Comparison of ENCODE assay signal across 9 cellular contexts in genomic region chr11:45899448-45900174, GRCh38. TPM values are rescaled to one million over a fixed set of nuclear protein-coding genes. Genes with fewer than 3 reads are reported as not detected.
A peak's percentile ranks its signal among the peaks of the same experiment; 100 is the strongest.
DNase-seq lines count a peak whose midpoint lies in the region; ATAC-seq and TF ChIP-seq lines count a peak whose summit lies in the region.
"Had no signal": no experiment of that assay in that cellular context is flagged by ENCODE, and none has a peak within 500 bp of the region (broad histone marks: within the 10 kb centered on the region; RNA-seq: fewer than 3 reads in every experiment).

No MANE protein-coding gene starts in this region.

- peaks cover 19 to 20% of the 10 kb centered on the region in 2 donors for H3K27me3 Mint-ChIP-seq in CD4-positive, alpha-beta memory T cell
- H3K27me3 Mint-ChIP-seq in T-helper 17 cell: peaks cover 29% of the 10 kb centered on the region

- intact Hi-C loops in CD4-positive, alpha-beta memory T cell (cut with micrococcal nuclease): loop anchor here (2.0 kb wide), 1 partner anchor 15 kb away; the partner anchor contains the start of gene MAPK8IP1
- intact Hi-C loops in prostate gland (cut with DNase I): no loop called here

- DNase-seq in CD4-positive, alpha-beta memory T cell: peak; percentile 53 to 81 (median 59)
- peak; percentile 95 for DNase-seq in GM23248
- DNase-seq in NCI-H128 (lab: John Stamatoyannopoulos, UW; ENCODE audit: unreplicated experiment): peak; percentile 86
- peak; percentile 30 to 52 (median 51) for DNase-seq in T-helper 17 cell
- DNase-seq in astrocyte of the hippocampus (ENCODE audit: low read depth, low spot score): peak; percentile 95
- peak; percentile 98 for DNase-seq in hepatic stellate cell (ENCODE audit: low spot score)
- peak; percentile 61 for DNase-seq in prostate gland (ENCODE audit: low spot score)

- no peaks in the 10 kb centered on the region for H3K36me3 ChIP-seq in CD4-positive, alpha-beta memory T cell (ENCODE audit: insufficient read depth, low read length)
- H3K36me3 ChIP-seq in GM23248 (ENCODE audit: low read depth) (no peaks in the 10 kb centered on the region), prostate gland (no peaks in the 10 kb centered on the region), urinary bladder (ENCODE audit: insufficient read depth) (no peaks in the 10 kb centered on the region)

- H3K36me3 Mint-ChIP-seq in CD4-positive, alpha-beta memory T cell: no peaks in the 10 kb centered on the region
- peaks cover 6% of the 10 kb centered on the region for H3K36me3 Mint-ChIP-seq in T-helper 17 cell (ENCODE audit: low read depth)

- no peak overlapping the region for H3K27ac ChIP-seq in CD4-positive, alpha-beta memory T cell (ENCODE audit: low read depth, low read length)
- H3K27ac ChIP-seq in GM23248 (peak overlapping the region; percentile 41; the same call in 1 of the 2 replicates), prostate gland (peak overlapping the region; percentile 34 to 72), urinary bladder (ENCODE audit: low read depth) (no peak overlapping the region)
- H3K27ac ChIP-seq: KMS-11 had no signal

- WGBS in GM23248 (ENCODE audit: low coverage in 1 of 2, low lambda C conversion rate in 2 of 2, missing lambda C conversion rate in 2 of 2), 2 experiments: 1 to 3% methylated on average over 25 to 62 of the region's 62 CpGs
- 0% methylated on average over 25 of the region's 62 CpGs for WGBS in prostate gland
- 1% methylated on average over 62 of the region's 62 CpGs for WGBS in urinary bladder

- peak overlapping the region; percentile 9 to 80 (median 32) for H3K27ac Mint-ChIP-seq in CD4-positive, alpha-beta memory T cell
- H3K27ac Mint-ChIP-seq in T-helper 17 cell: peak overlapping the region; percentile 49

- peak overlapping the region; percentile 85 for H3K9ac ChIP-seq in GM23248
- H3K9ac ChIP-seq: KMS-11 had no signal

- H3K9me3 ChIP-seq in CD4-positive, alpha-beta memory T cell (ENCODE audit: control insufficient read depth in 1 of 2, low read length in 2 of 2): no peaks in the 10 kb centered on the region
- H3K9me3 ChIP-seq in GM23248 (ENCODE audit: low read depth): no peaks in the 10 kb centered on the region
- no peaks in the 10 kb centered on the region for H3K9me3 ChIP-seq in T-helper 17 cell (ENCODE audit: control insufficient read depth, low read length, poor library complexity, severe bottlenecking)
- H3K9me3 ChIP-seq in prostate gland: no peaks in the 10 kb centered on the region

- TF ChIP-seq POLR2A in prostate gland (IDR thresholded peaks at IDR 0.05): no peak

- POLR2A ChIA-PET in CD4-positive, alpha-beta memory T cell (lab: Charles Lee; ENCODE audit: partially characterized antibody): interaction anchor here (1.2 kb wide), 1 partner anchor 18 kb away, joined by 3 read pairs; the partner anchor contains the start of gene PEX16

- H3K9me2 ChIP-seq in GM23248 (ENCODE audit: insufficient read depth): no peaks in the 10 kb centered on the region

- peaks cover 21% of the 10 kb centered on the region for H3K27me3 ChIP-seq in CD4-positive, alpha-beta memory T cell (ENCODE audit: insufficient read depth, low read length)
- H3K27me3 ChIP-seq in GM23248 (replicated peaks; ENCODE audit: insufficient read depth) (no peaks in the 10 kb centered on the region), prostate gland (replicated peaks; ENCODE audit: insufficient read depth) (no peaks in the 10 kb centered on the region)

- ATAC-seq in T-helper 17 cell: peak; percentile 82

- no peak for TF ChIP-seq CTCF in prostate gland (IDR thresholded peaks at IDR 0.05)

- H3K4me1 ChIP-seq in CD4-positive, alpha-beta memory T cell (ENCODE audit: insufficient read depth, low read length): peaks cover 13% of the 10 kb centered on the region
- no peaks in the 10 kb centered on the region for H3K4me1 ChIP-seq in GM23248 (ENCODE audit: insufficient read depth)
- peaks cover 5% of the 10 kb centered on the region for H3K4me1 ChIP-seq in prostate gland (replicated peaks)
- peaks cover 2% of the 10 kb centered on the region for H3K4me1 ChIP-seq in urinary bladder (ENCODE audit: insufficient read depth)

- no peaks in the 10 kb centered on the region for H4K20me1 ChIP-seq in GM23248 (ENCODE audit: insufficient read depth)

- peak overlapping the region; percentile 80 for H2AFZ ChIP-seq in GM23248

- CTCF ChIA-PET in CD4-positive, alpha-beta memory T cell (lab: Charles Lee; ENCODE audit: partially characterized antibody): no interaction called here

- H3F3A ChIP-seq in GM23248 (ENCODE audit: insufficient read depth): no peaks in the 10 kb centered on the region

- H3K4me2 ChIP-seq in GM23248 (ENCODE audit: unreplicated experiment): peak overlapping the region; percentile 93
- H3K4me2 ChIP-seq: KMS-11 had no signal

- H3K4me1 Mint-ChIP-seq in CD4-positive, alpha-beta memory T cell: peaks cover 0 to 14% (median 0%) of the 10 kb centered on the region in 4 donors
- H3K4me1 Mint-ChIP-seq in T-helper 17 cell: peaks cover 18% of the 10 kb centered on the region

- peak overlapping the region in 1 of 2 donors; percentile 32 for H3K4me3 ChIP-seq in CD4-positive, alpha-beta memory T cell (ENCODE audit: low read length in 2 of 2)
- H3K4me3 ChIP-seq in GM23248 (peak overlapping the region; percentile 75), prostate gland (peak overlapping the region; percentile 31 to 49), urinary bladder (ENCODE audit: low read depth, low read length) (peak overlapping the region; percentile 57)

- H3K9me3 Mint-ChIP-seq in CD4-positive, alpha-beta memory T cell: peaks cover 0 to 3% (median 0%) of the 10 kb centered on the region in 8 donors

- H3K4me3 Mint-ChIP-seq in CD4-positive, alpha-beta memory T cell: peak overlapping the region; percentile 48 to 81 (median 71)
- peak overlapping the region; percentile 82 for H3K4me3 Mint-ChIP-seq in T-helper 17 cell

- in situ Hi-C loops in GM23248 (cut with MboI): loop anchor here (10.0 kb wide), 1 partner anchor 55 kb away; the partner anchor contains the start of gene CRY2

- no peaks in the 10 kb centered on the region for H3K79me2 ChIP-seq in GM23248 (ENCODE audit: insufficient read depth)

RNA-seq across cellular contexts. Expression of gene FREY1, which starts 7.5 kb away (rescaled TPM):
- 1 to 10 TPM; 4.5 to 4.8 TPM for total RNA-seq in CD4-positive, alpha-beta memory T cell
- not detected for polyA plus RNA-seq in CD4-positive, alpha-beta memory T cell
- not detected in 2 replicates for total RNA-seq in GM23248 (2014; rRNA removed; shearing (Covaris generic))
- polyA plus RNA-seq in GM23248 (2016; fragmentation: Nextera tagmentation; extraction: Ambion mirVana) (not detected in 2 replicates), urinary bladder (0.37 TPM)
- total RNA-seq in T-helper 17 cell (1 to 10 TPM; 3.1 to 3.2 TPM), prostate gland (1 to 10 TPM in 1 of 2 donors, under 1 TPM in 1; 0.59 to 2.8 TPM), urinary bladder (0.58 TPM)

RNA-seq across cellular contexts. Expression of gene MAPK8IP1, which starts 14.2 kb away (rescaled TPM):
- total RNA-seq in CD4-positive, alpha-beta memory T cell: under 1 TPM; 0.73 to 0.86 TPM
- under 1 TPM; 0.06 to 0.08 TPM for polyA plus RNA-seq in CD4-positive, alpha-beta memory T cell
- 8.1 and 9.5 TPM in 2 replicates for total RNA-seq in GM23248 (2014; rRNA removed; shearing (Covaris generic))
- polyA plus RNA-seq in GM23248 (2016; fragmentation: Nextera tagmentation; extraction: Ambion mirVana): 1.8 and 2.1 TPM in 2 replicates
- 10 to 100 TPM in 1 of 2 donors, 1 to 10 TPM in 1; 7.6 to 10.2 TPM for total RNA-seq in T-helper 17 cell
- total RNA-seq in prostate gland: 10 to 100 TPM; 19.8 to 46.9 TPM
- total RNA-seq in urinary bladder: 8.3 TPM
- 11.0 TPM for polyA plus RNA-seq in urinary bladder

RNA-seq across cellular contexts. Expression of gene PEX16, which starts 18.1 kb away (rescaled TPM):
- total RNA-seq in CD4-positive, alpha-beta memory T cell: 10 to 100 TPM; 53.0 to 62.7 TPM
- 10 to 100 TPM; 49.6 to 71.5 TPM for polyA plus RNA-seq in CD4-positive, alpha-beta memory T cell
- total RNA-seq in GM23248 (2014; rRNA removed; shearing (Covaris generic)): 16.2 and 23.2 TPM in 2 replicates
- polyA plus RNA-seq in GM23248 (2016; fragmentation: Nextera tagmentation; extraction: Ambion mirVana) (21.2 and 25.1 TPM in 2 replicates), urinary bladder (41.5 TPM)
- total RNA-seq in T-helper 17 cell (10 to 100 TPM; 59.1 to 64.2 TPM), prostate gland (10 to 100 TPM; 31.8 to 35.4 TPM), urinary bladder (10.5 TPM)

RNA-seq across cellular contexts. Expression of gene LARGE2, which starts 22.8 kb away (rescaled TPM):
- 1 to 10 TPM; 4.2 to 5.1 TPM for total RNA-seq in CD4-positive, alpha-beta memory T cell
- polyA plus RNA-seq in CD4-positive, alpha-beta memory T cell: 1 to 10 TPM; 3.1 to 8.6 TPM
- not detected in 2 replicates for total RNA-seq in GM23248 (2014; rRNA removed; shearing (Covaris generic))
- polyA plus RNA-seq in GM23248 (2016; fragmentation: Nextera tagmentation; extraction: Ambion mirVana): not detected in 2 replicates
- 1 to 10 TPM; 3.9 to 7.9 TPM for total RNA-seq in T-helper 17 cell
- total RNA-seq in prostate gland: 10 to 100 TPM; 20.2 to 33.6 TPM
- total RNA-seq in urinary bladder: 1.3 TPM
- 4.0 TPM for polyA plus RNA-seq in urinary bladder

RNA-seq across cellular contexts. Expression of gene CRY2, which starts 52.3 kb away (rescaled TPM):
- 10 to 100 TPM; 66.0 to 67.4 TPM for total RNA-seq in CD4-positive, alpha-beta memory T cell
- 10 to 100 TPM; 22.6 to 28.9 TPM for polyA plus RNA-seq in CD4-positive, alpha-beta memory T cell
- total RNA-seq in GM23248 (2014; rRNA removed; shearing (Covaris generic)): 10.3 and 10.7 TPM in 2 replicates
- 7.6 and 8.3 TPM in 2 replicates for polyA plus RNA-seq in GM23248 (2016; fragmentation: Nextera tagmentation; extraction: Ambion mirVana)
- total RNA-seq in T-helper 17 cell: 100 to 1,000 TPM; 200 to 224 TPM
- total RNA-seq in prostate gland: 10 to 100 TPM; 45.4 to 70.8 TPM
- 31.0 TPM for total RNA-seq in urinary bladder
- polyA plus RNA-seq in urinary bladder: 32.4 TPM

Comparison
In these comparisons a context has a peak if more than half of its experiments do, and no peak if none do; other contexts are left out.
1. H3K27ac ChIP-seq: peak in GM23248 (single experiment) and prostate gland (2 of 2); none in CD4-positive, alpha-beta memory T cell (single experiment) and urinary bladder (single experiment).
2. Peak in every context shown above with its lines, with median percentiles within 50 percentile points of each other: DNase-seq.